ENCODE assay signal across 26 cellular contexts in genomic region chr7:129115676-129116075, GRCh38.
"Had no signal": no experiment of that assay in that cellular context is flagged by ENCODE, and none has a peak within 500 bp of the region (broad histone marks: within the 10 kb centered on the region; RNA-seq: fewer than 3 reads in every experiment).

No MANE protein-coding gene starts in this region.

- H3K27ac ChIP-seq: adrenal gland, body of pancreas, esophagus muscularis mucosa, WERI-Rb-1 had no signal

- DNase-seq: activated B cell treated with CpG ODN at 0.5 μM for 24 hours; activated CD4-positive, alpha-beta T cell treated with anti-CD3 and anti-CD28 coated beads for 48 hours; activated CD4-positive, alpha-beta T cell treated with anti-CD3 and anti-CD28 coated beads, Interleukin-2, amount 50 U/mL, for 1 hour; activated CD4-positive, alpha-beta T cell treated with anti-CD3 and anti-CD28 coated beads, Interleukin-2, amount 50 U/mL, for 48 hours; activated CD8-positive, alpha-beta memory T cell treated with anti-CD3 and anti-CD28 coated beads for 24 hours; activated CD8-positive, alpha-beta T cell treated with anti-CD3 and anti-CD28 coated beads for 36 hours; activated effector memory CD4-positive, alpha-beta T cell treated with anti-CD3 and anti-CD28 coated beads, Interleukin-2, amount 50 U/mL, for 16 hours; activated naive CD4-positive, alpha-beta T cell treated with anti-CD3 and anti-CD28 coated beads for 36 hours; activated naive CD8-positive, alpha-beta T cell treated with anti-CD3 and anti-CD28 coated beads for 36 hours; activated naive CD8-positive, alpha-beta T cell treated with anti-CD3 and anti-CD28 coated beads, Interleukin-2, amount 50 U/mL, for 24 hours; activated T-cell treated with anti-CD3 and anti-CD28 coated beads, Interleukin-2, amount 50 U/mL, for 4 hours; adrenal gland; amygdala; aorta; body of pancreas; caudate nucleus; cortex of kidney; dermis blood vessel endothelial cell; effector CD4-positive, alpha-beta T cell; effector memory CD8-positive, alpha-beta T cell; erythroblast; head of caudate nucleus; T1000; WERI-Rb-1 had no signal

- H3K9me3 ChIP-seq: adrenal gland, body of pancreas had no signal

- H3K36me3 ChIP-seq: adrenal gland, esophagus muscularis mucosa, WERI-Rb-1 had no signal

- ATAC-seq: activated CD4-positive, CD25-positive, alpha-beta regulatory T cell treated with anti-CD3 and anti-CD28 coated beads, Interleukin-2, amount 50 U/mL, for 24 hours; activated CD8-positive, alpha-beta T cell treated with anti-CD3 and anti-CD28 coated beads for 36 hours; activated naive CD8-positive, alpha-beta T cell treated with anti-CD3 and anti-CD28 coated beads, Interleukin-2, amount 50 U/mL, for 24 hours; activated T-cell treated with anti-CD3 and anti-CD28 coated beads, Interleukin-2, amount 50 U/mL, for 4 hours; body of pancreas; effector memory CD8-positive, alpha-beta T cell had no signal

- H3K4me3 ChIP-seq: adrenal gland, body of pancreas, esophagus muscularis mucosa had no signal
